15 cellular contexts compared by ENCODE assay signal in genomic region chr17:80877829-80878303, GRCh38.
DNase-seq lines count a peak whose midpoint lies in the region; ATAC-seq and TF ChIP-seq lines count a peak whose summit lies in the region.
"Had no signal": no experiment of that assay in that cellular context is flagged by ENCODE, and none has a peak within 500 bp of the region (broad histone marks: within the 10 kb centered on the region; RNA-seq: fewer than 3 reads in every experiment).

No MANE protein-coding gene starts in this region.

- H3K79me2 ChIP-seq in smooth muscle cell (ENCODE audit: low read depth) = no peaks in the 10 kb centered on the region

- peaks cover 6% of the 10 kb centered on the region for H3F3A ChIP-seq in smooth muscle cell (ENCODE audit: low read depth)

- H3K4me3 ChIP-seq in RWPE2 (ENCODE audit: severe bottlenecking) = no peak overlapping the region
- H3K4me3 ChIP-seq in smooth muscle cell = no peak overlapping the region
- H3K4me3 ChIP-seq: cardiac muscle cell, GM23248, K562, vagina had no signal

- ATAC-seq in stimulated activated naive CD8-positive, alpha-beta T cell treated with anti-CD3 and anti-CD28 coated beads, Interleukin-15, Interleukin-2, amounts not matched to agents 100 U/mL and 50 U/mL, for 24 hours = no peak
- ATAC-seq in RWPE2 (ENCODE audit: low read depth) = no peak
- ATAC-seq: esophagus mucosa, K562 had no signal

- H3K36me3 Mint-ChIP-seq in stimulated activated naive CD8-positive, alpha-beta T cell treated with anti-CD3 and anti-CD28 coated beads, Interleukin-15, Interleukin-2, amounts not matched to agents 100 ng/mL and 50 ng/mL, for 24 hours (ENCODE audit: low read depth) = peaks cover 54% of the 10 kb centered on the region
- H3K36me3 Mint-ChIP-seq in immature natural killer cell = peaks cover 18 to 32% (median 26%) of the 10 kb centered on the region in 3 donors

- no peak overlapping the region for H3K27ac ChIP-seq in RWPE2 (ENCODE audit: poor library complexity, severe bottlenecking)
- no peak overlapping the region for H3K27ac ChIP-seq in smooth muscle cell (ENCODE audit: low read depth)
- H3K27ac ChIP-seq: cardiac muscle cell, GM23248, vagina had no signal

- DNase-seq in stimulated activated naive CD8-positive, alpha-beta T cell treated with anti-CD3 and anti-CD28 coated beads, Interleukin-15, Interleukin-2, amounts not matched to agents 100 U/mL and 50 U/mL, for 24 hours = no peak
- DNase-seq in RWPE2 (ENCODE audit: low spot score) (peak; percentile 38), immature natural killer cell (no peak), smooth muscle cell (lab: John Stamatoyannopoulos, UW; ENCODE audit: unreplicated experiment) (no peak), SKM-1 (lab: John Stamatoyannopoulos, UW; ENCODE audit: unreplicated experiment) (no peak)
- DNase-seq in stimulated activated CD4-positive, alpha-beta T cell treated with anti-CD3 and anti-CD28 coated beads, Interleukin-4, amount 100 ng/mL, for 4 hours = no peak
- no peak for DNase-seq in stimulated activated naive CD4-positive, alpha-beta T cell (lab: John Stamatoyannopoulos, UW)
- DNase-seq: BE2C, GM23248, NCI-H1930 had no signal

- TF ChIP-seq CTCF in RWPE2 (IDR thresholded peaks at IDR 0.05; ENCODE audit: poor library complexity, severe bottlenecking) (no peak), smooth muscle cell (IDR thresholded peaks at IDR 0.05; ENCODE audit: borderline replicate concordance, insufficient read depth, poor library complexity, severe bottlenecking) (no peak)

- H3K9me3 ChIP-seq in RWPE2 (ENCODE audit: severe bottlenecking) (no peaks in the 10 kb centered on the region), smooth muscle cell (replicated peaks; ENCODE audit: low read depth) (no peaks in the 10 kb centered on the region)
- H3K9me3 ChIP-seq: BE2C, vagina had no signal

- no peak overlapping the region for H2AFZ ChIP-seq in smooth muscle cell (ENCODE audit: low read depth)
- H2AFZ ChIP-seq: GM23248 had no signal

- H4K20me1 ChIP-seq in smooth muscle cell (ENCODE audit: low read depth) = peaks cover 2% of the 10 kb centered on the region

- no peaks in the 10 kb centered on the region for H3K4me1 ChIP-seq in RWPE2 (ENCODE audit: insufficient read depth, poor library complexity, severe bottlenecking)
- H3K4me1 ChIP-seq in smooth muscle cell (ENCODE audit: low read depth) = peaks cover 14% of the 10 kb centered on the region
- H3K4me1 ChIP-seq: vagina had no signal

- no peaks in the 10 kb centered on the region for H3K9me3 Mint-ChIP-seq in stimulated activated naive CD8-positive, alpha-beta T cell treated with anti-CD3 and anti-CD28 coated beads, Interleukin-15, Interleukin-2, amounts not matched to agents 100 ng/mL and 50 ng/mL, for 24 hours
- no peaks in the 10 kb centered on the region for H3K9me3 Mint-ChIP-seq in immature natural killer cell

- H3K36me3 ChIP-seq in RWPE2 (ENCODE audit: low read depth) = peaks cover 25% of the 10 kb centered on the region
- no peaks in the 10 kb centered on the region for H3K36me3 ChIP-seq in smooth muscle cell (ENCODE audit: low read depth)
- H3K36me3 ChIP-seq: BE2C had no signal

- peak overlapping the region; percentile 66 for H3K4me3 Mint-ChIP-seq in stimulated activated naive CD8-positive, alpha-beta T cell treated with anti-CD3 and anti-CD28 coated beads, Interleukin-15, Interleukin-2, amounts not matched to agents 100 ng/mL and 50 ng/mL, for 24 hours
- peak overlapping the region in 4 of 5 donors; percentile 73 to 86 (median 82) for H3K4me3 Mint-ChIP-seq in immature natural killer cell

- peaks cover 62% of the 10 kb centered on the region for H3K4me1 Mint-ChIP-seq in stimulated activated naive CD8-positive, alpha-beta T cell treated with anti-CD3 and anti-CD28 coated beads, Interleukin-15, Interleukin-2, amounts not matched to agents 100 ng/mL and 50 ng/mL, for 24 hours (ENCODE audit: low read depth)
- peaks cover 16 to 22% of the 10 kb centered on the region in 2 donors for H3K4me1 Mint-ChIP-seq in immature natural killer cell

- H3K27me3 Mint-ChIP-seq in stimulated activated naive CD8-positive, alpha-beta T cell treated with anti-CD3 and anti-CD28 coated beads, Interleukin-15, Interleukin-2, amounts not matched to agents 100 ng/mL and 50 ng/mL, for 24 hours = no peaks in the 10 kb centered on the region
- H3K27me3 Mint-ChIP-seq in immature natural killer cell (ENCODE audit: low read depth in 3 of 3) = peaks cover 3 to 5% (median 4%) of the 10 kb centered on the region in 3 donors

- H3K9ac ChIP-seq in smooth muscle cell (ENCODE audit: low read depth) = no peak overlapping the region
- H3K9ac ChIP-seq: GM23248 had no signal

- 94% methylated on average over 12 of the region's 12 CpGs for WGBS in smooth muscle cell (ENCODE audit: low lambda C conversion rate)

- H3K4me2 ChIP-seq in smooth muscle cell = no peak overlapping the region

- H3K27me3 ChIP-seq in RWPE2 (ENCODE audit: insufficient read depth, poor library complexity, severe bottlenecking) (no peaks in the 10 kb centered on the region), smooth muscle cell (ENCODE audit: low read depth) (no peaks in the 10 kb centered on the region)
- H3K27me3 ChIP-seq: BE2C, cardiac muscle cell, vagina had no signal

- H3K27ac Mint-ChIP-seq in stimulated activated naive CD8-positive, alpha-beta T cell treated with anti-CD3 and anti-CD28 coated beads, Interleukin-15, Interleukin-2, amounts not matched to agents 100 ng/mL and 50 ng/mL, for 24 hours = peak overlapping the region; percentile 98
- peak overlapping the region in 4 of 6 donors; percentile 79 to 93 (median 88) for H3K27ac Mint-ChIP-seq in immature natural killer cell
